In genomic region chr4:106368678-106369077, GRCh38 we compare ENCODE assay signal across 30 cellular contexts. TPM values are rescaled to one million over a fixed set of nuclear protein-coding genes. Genes with fewer than 3 reads are reported as not detected.
DNase-seq lines count a peak whose midpoint lies in the region; ATAC-seq, FAIRE-seq and TF ChIP-seq lines count a peak whose summit lies in the region.
"Had no signal": no experiment of that assay in that cellular context is flagged by ENCODE, and none has a peak within 500 bp of the region (broad histone marks: within the 10 kb centered on the region; RNA-seq: fewer than 3 reads in every experiment).

Gene GIMD1, minus strand, starts transcription at chr4:106368778. Its CDS starts 1,343 bp downstream, at chr4:106367435.

- H2BK120ac ChIP-seq in mesenchymal stem cell (ENCODE audit: low read depth, low read length): no peak within 1 kb of the TSS

- intact Hi-C loops in left ventricle myocardium superior (cut with micrococcal nuclease): no loop called here

- H3K4me1 Mint-ChIP-seq in astrocyte (ENCODE audit: low read depth, unreplicated experiment): peaks cover 23% of the 10 kb centered on the region
- H3K4me1 Mint-ChIP-seq: natural killer cell had no signal

- FAIRE-seq in astrocyte (lab: Jason Lieb, UNC) (no peak), small intestine (lab: Jason Lieb, UNC) (peak; percentile 49)

- H3K14ac ChIP-seq in mesenchymal stem cell (ENCODE audit: low read length in 2 of 2): no peak within 1 kb of the TSS

- no peak within 1 kb of the TSS for H3K27ac Mint-ChIP-seq in astrocyte (ENCODE audit: unreplicated experiment)
- H3K27ac Mint-ChIP-seq: activated CD4-positive, alpha-beta T cell treated with anti-CD3 and anti-CD28 coated beads for 36 hours; activated naive CD4-positive, alpha-beta T cell treated with anti-CD3 and anti-CD28 coated beads, Interleukin-2, amount 50 U/mL, for 72 hours; natural killer cell had no signal

- no peaks in the 10 kb centered on the region for H3K79me1 ChIP-seq in mesenchymal stem cell (replicated peaks; ENCODE audit: low read length, poor library complexity, severe bottlenecking)

- no peak for ATAC-seq in left ventricle myocardium superior
- no peak for ATAC-seq in GM19455 (IDR thresholded peaks at IDR 0.05; ENCODE audit: unreplicated experiment)
- ATAC-seq: stimulated activated naive CD8-positive, alpha-beta T cell treated with anti-CD3 and anti-CD28 coated beads, Interleukin-15, Interleukin-2, amounts not matched to agents 100 U/mL and 50 U/mL, for 24 hours had no signal

- no peak for TF ChIP-seq CTCF in astrocyte (IDR thresholded peaks at IDR 0.05; ENCODE audit: insufficient read depth, low read depth, low read length)
- TF ChIP-seq CTCF in GM20000 (IDR thresholded peaks at IDR 0.05; ENCODE audit: extremely low read depth, missing control alignments): no peak

- H4K8ac ChIP-seq in mesenchymal stem cell (ENCODE audit: low read length): no peak within 1 kb of the TSS

- H3K9me3 Mint-ChIP-seq in astrocyte (ENCODE audit: unreplicated experiment): no peaks in the 10 kb centered on the region
- H3K9me3 Mint-ChIP-seq: activated naive CD4-positive, alpha-beta T cell treated with anti-CD3 and anti-CD28 coated beads, Interleukin-2, amount 50 U/mL, for 72 hours; natural killer cell had no signal

- H3K4me1 ChIP-seq in Karpas-422 (ENCODE audit: low read length) (peaks cover 3% of the 10 kb centered on the region; the same call in 1 of the 2 replicates), astrocyte (ENCODE audit: insufficient read depth, low read length) (peaks cover 11% of the 10 kb centered on the region), mesenchymal stem cell (ENCODE audit: control insufficient read depth, insufficient read depth, low read depth, low read length) (no peaks in the 10 kb centered on the region), small intestine (ENCODE audit: control insufficient read depth in 2 of 2, insufficient read depth in 1 of 2, low read depth in 1 of 2, low read length in 1 of 2) (no peaks in the 10 kb centered on the region)
- H3K4me1 ChIP-seq: Peyer's patch, testis had no signal

- H3K79me2 ChIP-seq in Karpas-422 (ENCODE audit: low read length) (no peaks in the 10 kb centered on the region), astrocyte (ENCODE audit: insufficient read depth, low read length) (no peaks in the 10 kb centered on the region)

- H3K27me3 Mint-ChIP-seq in astrocyte (ENCODE audit: low read depth, unreplicated experiment): no peaks in the 10 kb centered on the region

- H2BK12ac ChIP-seq in mesenchymal stem cell (ENCODE audit: low read length in 2 of 2): no peak within 1 kb of the TSS

- H2AFZ ChIP-seq in Karpas-422 (ENCODE audit: low read length): no peak within 1 kb of the TSS
- no peak within 1 kb of the TSS for H2AFZ ChIP-seq in astrocyte (ENCODE audit: low read depth, low read length)
- H2AFZ ChIP-seq in mesenchymal stem cell (ENCODE audit: low read depth, low read length): no peak within 1 kb of the TSS

- 95% methylated on average over 5 of the region's 5 CpGs for WGBS in mesenchymal stem cell
- 18 to 59% (median 39%) methylated on average over 5 of the region's 5 CpGs for WGBS in small intestine, 3 donors

- H3K27ac ChIP-seq in Karpas-422 (ENCODE audit: low read length) (no peak within 1 kb of the TSS), astrocyte (ENCODE audit: low read depth, low read length) (no peak within 1 kb of the TSS), mesenchymal stem cell (ENCODE audit: low read length, poor library complexity, severe bottlenecking) (no peak within 1 kb of the TSS), small intestine (ENCODE audit: low read depth in 1 of 2, low read length in 1 of 2) (peak within 1 kb of the TSS in 1 of 2 donors; percentile 38)
- H3K27ac ChIP-seq: esophagus muscularis mucosa, foreskin keratinocyte, ovary, Peyer's patch, testis had no signal

- H3K36me3 Mint-ChIP-seq in astrocyte (ENCODE audit: low read depth, unreplicated experiment): no peaks in the 10 kb centered on the region
- H3K36me3 Mint-ChIP-seq: activated naive CD4-positive, alpha-beta T cell treated with anti-CD3 and anti-CD28 coated beads, Interleukin-2, amount 50 U/mL, for 72 hours; natural killer cell had no signal

- H3K23ac ChIP-seq in mesenchymal stem cell (ENCODE audit: low read length in 2 of 2): no peak within 1 kb of the TSS

- H3K9me2 ChIP-seq in Karpas-422 (replicated peaks; ENCODE audit: insufficient read depth, low read length): no peaks in the 10 kb centered on the region

- H3K36me3 ChIP-seq in Karpas-422 (ENCODE audit: insufficient read depth, low read length): no peaks in the 10 kb centered on the region
- no peaks in the 10 kb centered on the region for H3K36me3 ChIP-seq in astrocyte (ENCODE audit: insufficient read depth, low read length)
- H3K36me3 ChIP-seq in mesenchymal stem cell (ENCODE audit: control insufficient read depth in 1 of 2, insufficient read depth in 2 of 2, low read depth in 1 of 2, low read length in 2 of 2): no peaks in the 10 kb centered on the region
- no peaks in the 10 kb centered on the region for H3K36me3 ChIP-seq in small intestine (ENCODE audit: control insufficient read depth in 2 of 2, insufficient read depth in 2 of 2, low read length in 2 of 2)
- H3K36me3 ChIP-seq: esophagus muscularis mucosa, ovary, Peyer's patch had no signal

- DNase-seq in Karpas-422 (no peak), astrocyte (ENCODE audit: low read depth) (no peak), mesenchymal stem cell (no peak), small intestine (peak; percentile 74), GM20000 (ENCODE audit: low spot score) (no peak), left ventricle myocardium superior (no peak), NCI-H446 (lab: John Stamatoyannopoulos, UW) (no peak)
- DNase-seq: activated CD8-positive, alpha-beta memory T cell treated with anti-CD3 and anti-CD28 coated beads for 24 hours; activated T-cell treated with anti-CD3 and anti-CD28 coated beads for 4 hours; C1 segment of cervical spinal cord; cortex of kidney; DMS79; GOT3; natural killer cell; ovary; SHP77; stimulated activated CD4-positive, alpha-beta T cell treated with anti-CD3 and anti-CD28 coated beads, Interleukin-2, amount 100 ng/mL, for 24 hours; T-helper 9 cell had no signal

- H2AK5ac ChIP-seq in mesenchymal stem cell (ENCODE audit: low read length, severe bottlenecking): no peak within 1 kb of the TSS

- H2BK5ac ChIP-seq in mesenchymal stem cell (ENCODE audit: low read depth, low read length, poor library complexity, severe bottlenecking): no peak within 1 kb of the TSS

- no peak within 1 kb of the TSS for H3K9ac ChIP-seq in Karpas-422 (ENCODE audit: low read length)
- peak within 1 kb of the TSS; percentile 4 for H3K9ac ChIP-seq in astrocyte (ENCODE audit: low read length)
- H3K9ac ChIP-seq in mesenchymal stem cell (ENCODE audit: low read length): peak within 1 kb of the TSS; percentile 82

- H4K91ac ChIP-seq in mesenchymal stem cell (ENCODE audit: low read length): no peak within 1 kb of the TSS

- H3K4me3 Mint-ChIP-seq in astrocyte (ENCODE audit: unreplicated experiment): no peak within 1 kb of the TSS
- H3K4me3 Mint-ChIP-seq: activated CD4-positive, alpha-beta T cell treated with anti-CD3 and anti-CD28 coated beads for 36 hours; natural killer cell had no signal

- H3K27me3 ChIP-seq in Karpas-422 (ENCODE audit: low read length): peaks cover 3% of the 10 kb centered on the region; the same call in 1 of the 2 replicates
- no peaks in the 10 kb centered on the region for H3K27me3 ChIP-seq in astrocyte (ENCODE audit: insufficient read depth, low read length)
- H3K27me3 ChIP-seq in mesenchymal stem cell (ENCODE audit: control insufficient read depth in 1 of 2, insufficient read depth in 1 of 2, low read length in 2 of 2): no peaks in the 10 kb centered on the region
- no peaks in the 10 kb centered on the region for H3K27me3 ChIP-seq in small intestine (ENCODE audit: control insufficient read depth in 2 of 2, insufficient read depth in 2 of 2, low read length in 2 of 2)
- H3K27me3 ChIP-seq: foreskin keratinocyte, ovary, Peyer's patch, testis had no signal

- H4K20me1 ChIP-seq in Karpas-422 (ENCODE audit: insufficient read depth, low read depth, low read length): no peaks in the 10 kb centered on the region
- H4K20me1 ChIP-seq in astrocyte (ENCODE audit: insufficient read depth, low read length): no peaks in the 10 kb centered on the region

- H3K4me3 ChIP-seq in Karpas-422 (ENCODE audit: low read length): no peak within 1 kb of the TSS
- H3K4me3 ChIP-seq in astrocyte (ENCODE audit: insufficient read depth, low read depth, low read length): no peak within 1 kb of the TSS
- no peak within 1 kb of the TSS for H3K4me3 ChIP-seq in mesenchymal stem cell (ENCODE audit: insufficient read depth in 1 of 2, low read depth in 1 of 2, low read length in 2 of 2)
- peak within 1 kb of the TSS in 1 of 2 donors; percentile 63 for H3K4me3 ChIP-seq in small intestine (ENCODE audit: low read depth in 1 of 2, low read length in 2 of 2)
- H3K4me3 ChIP-seq: esophagus muscularis mucosa, ovary, Peyer's patch, testis had no signal

- no peak within 1 kb of the TSS for H3K4ac ChIP-seq in mesenchymal stem cell (ENCODE audit: low read depth in 1 of 2, low read length in 2 of 2)

- peak within 1 kb of the TSS; percentile 39 for H3K4me2 ChIP-seq in Karpas-422 (ENCODE audit: low read depth, low read length, poor library complexity, severe bottlenecking)
- peak within 1 kb of the TSS; percentile 49 for H3K4me2 ChIP-seq in astrocyte (ENCODE audit: low read length)
- peak within 1 kb of the TSS; percentile 37 for H3K4me2 ChIP-seq in mesenchymal stem cell (ENCODE audit: low read length, poor library complexity, severe bottlenecking)

- H3K18ac ChIP-seq in mesenchymal stem cell (ENCODE audit: low read depth in 1 of 2, low read length in 2 of 2): no peak within 1 kb of the TSS

- no peak within 1 kb of the TSS for H2BK15ac ChIP-seq in mesenchymal stem cell (ENCODE audit: low read depth, poor library complexity, severe bottlenecking)

- H3K9me3 ChIP-seq in Karpas-422 (ENCODE audit: low read length): no peaks in the 10 kb centered on the region
- H3K9me3 ChIP-seq in astrocyte (ENCODE audit: insufficient read depth, low read depth, low read length): peaks cover 3% of the 10 kb centered on the region
- peaks cover 2% of the 10 kb centered on the region for H3K9me3 ChIP-seq in mesenchymal stem cell (ENCODE audit: control insufficient read depth, low read length)
- no peaks in the 10 kb centered on the region for H3K9me3 ChIP-seq in small intestine (ENCODE audit: control insufficient read depth, low read depth)
- H3K9me3 ChIP-seq: esophagus muscularis mucosa, ovary, Peyer's patch, testis had no signal

RNA-seq across cellular contexts. Expression of gene GIMD1, which starts in this region (rescaled TPM):
- total RNA-seq in Karpas-422 (2014; rRNA removed; shearing (Covaris generic); ENCODE audit: low replicate concordance): not detected in 2 replicates
- not detected in 2 replicates for total RNA-seq in astrocyte
- not detected for polyA plus RNA-seq in mesenchymal stem cell (2013, experiment 1 of 2)
- not detected for polyA plus RNA-seq in mesenchymal stem cell (2013, experiment 2 of 2)
- polyA plus RNA-seq in small intestine: 100 to 1,000 TPM in 2 of 3 donors, 10 to 100 TPM in 1; 25.4 to 144 (median 114) TPM
- not detected for total RNA-seq in left ventricle myocardium superior
- total RNA-seq: activated CD4-positive, alpha-beta T cell treated with anti-CD3 and anti-CD28 coated beads for 36 hours; activated naive CD4-positive, alpha-beta T cell treated with anti-CD3 and anti-CD28 coated beads, Interleukin-2, amount 50 U/mL, for 72 hours; cardiac septum; esophagus muscularis mucosa; foreskin keratinocyte; LHCN-M2; liver; natural killer cell; ovary; testis; urinary bladder had no signal
- polyA plus RNA-seq: foreskin keratinocyte, liver, ovary, urinary bladder had no signal
